ENCODE assay signal across 16 cellular contexts in the genomic region with DNA sequence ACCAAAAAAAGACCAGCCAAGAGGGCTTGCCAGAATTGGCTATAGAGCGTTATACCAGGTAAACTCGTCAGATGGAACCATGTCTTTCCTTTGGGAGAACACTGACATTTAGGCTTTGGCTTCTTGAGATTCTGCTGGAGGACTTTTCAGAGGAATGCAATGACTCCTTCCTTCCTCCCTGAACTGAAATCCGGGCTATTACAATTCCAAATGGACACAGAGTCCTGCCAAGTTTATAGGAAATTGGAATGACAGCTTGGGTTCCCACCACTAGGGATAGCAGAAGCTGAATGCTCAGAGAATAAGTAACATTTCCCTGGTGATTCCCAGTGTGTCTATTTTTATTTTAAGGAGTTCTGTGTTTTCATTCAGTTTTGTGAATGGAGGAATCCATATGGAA.
A peak's percentile ranks its signal among the peaks of the same experiment; 100 is the strongest.
DNase-seq lines count a peak whose midpoint lies in the region; ATAC-seq and TF ChIP-seq lines count a peak whose summit lies in the region.
"Had no signal": no experiment of that assay in that cellular context is flagged by ENCODE, and none has a peak within 500 bp of the region (broad histone marks: within the 10 kb centered on the region; RNA-seq: fewer than 3 reads in every experiment).

No MANE protein-coding gene starts in this region.

- H4K20me1 ChIP-seq in SK-N-SH (ENCODE audit: insufficient read depth) = no peaks in the 10 kb centered on the region
- no peaks in the 10 kb centered on the region for H4K20me1 ChIP-seq in osteoblast (ENCODE audit: insufficient read depth, low read length)

- no peaks in the 10 kb centered on the region for H3K79me2 ChIP-seq in SK-N-SH (ENCODE audit: insufficient read depth)
- no peaks in the 10 kb centered on the region for H3K79me2 ChIP-seq in osteoblast (ENCODE audit: insufficient read depth, low read length)

- no peak for TF ChIP-seq RAD21 in SK-N-SH (IDR thresholded peaks at IDR 0.05; ENCODE audit: low read length)

- H3K9ac ChIP-seq in SK-N-SH = peak overlapping the region; percentile 43; the same call in 1 of the 2 replicates

- peak; percentile 51 for DNase-seq in AG08395 (ENCODE audit: low spot score)
- no peak for DNase-seq in SK-N-SH
- DNase-seq in fibroblast of the aortic adventitia (ENCODE audit: low read depth) = peak; percentile 82
- no peak for DNase-seq in osteoblast (ENCODE audit: insufficient read length, low spot score, missing footprints)
- no peak for DNase-seq in activated CD4-positive, alpha-beta T cell treated with anti-CD3 and anti-CD28 coated beads for 4 hours
- no peak for DNase-seq in NCI-H2029 (lab: John Stamatoyannopoulos, UW)
- no peak for DNase-seq in GF-D8 (lab: John Stamatoyannopoulos, UW)
- DNase-seq: activated CD4-positive, alpha-beta memory T cell treated with anti-CD3 and anti-CD28 coated beads, Interleukin-2, amount 10 ng/mL, durations not matched to agents 7 days and 5 days; activated naive CD4-positive, alpha-beta T cell treated with anti-CD3 and anti-CD28 coated beads, Interleukin-2, amount 50 U/mL, for 16 hours; KG1; NCI-H2081 treated with DMSO at 0.1 percent for 48 hours; stimulated activated CD4-positive, alpha-beta T cell treated with anti-CD3 and anti-CD28 coated beads, Interleukin-1b, Interleukin-23, amount 100 ng/mL, for 48 hours; stimulated activated naive CD4-positive, alpha-beta T cell treated with Interleukin-2 at 50 U/mL for 16 hours; T-helper 17 cell had no signal

- CTCF ChIA-PET in SK-N-SH (lab: Yijun Ruan, JAX) = interaction anchor here (0.7 to 2.2 kb wide), 5 partner anchors 127 to 574 kb away, joined by 3 to 6 read pairs (median 3); partner anchors contain the start of gene RNF14

- H3K4me3 ChIP-seq in SK-N-SH (ENCODE audit: low read depth in 2 of 2, low read length in 1 of 2) = no peak overlapping the region
- no peak overlapping the region for H3K4me3 ChIP-seq in fibroblast of the aortic adventitia (ENCODE audit: low read depth, low read length)
- H3K4me3 ChIP-seq in osteoblast (ENCODE audit: insufficient read depth, low read length) = no peak overlapping the region
- H3K4me3 ChIP-seq: GM23338 had no signal

- POLR2A ChIA-PET in SK-N-SH (lab: Yijun Ruan, JAX) = no interaction called here

- no peaks in the 10 kb centered on the region for H3K9me2 ChIP-seq in SK-N-SH

- H3K4me1 ChIP-seq in SK-N-SH (ENCODE audit: control insufficient read depth in 1 of 2, insufficient read depth in 2 of 2, low read depth in 1 of 2, low read length in 1 of 2) (peaks cover 22 to 41% of the 10 kb centered on the region in 2 experiments), osteoblast (ENCODE audit: insufficient read depth, low read length) (peaks cover 45% of the 10 kb centered on the region)

- H3K4me2 ChIP-seq in SK-N-SH (peak overlapping the region; percentile 11; the same call in 1 of the 2 replicates), osteoblast (ENCODE audit: insufficient read depth, low read length) (no peak overlapping the region)
- H3K4me2 ChIP-seq: GM23338 had no signal

- 61% methylated on average over 3 of the region's 3 CpGs for WGBS in SK-N-SH (ENCODE audit: low lambda C conversion rate)

- no peak for ATAC-seq in GM18867 (IDR thresholded peaks at IDR 0.05; ENCODE audit: unreplicated experiment)
- ATAC-seq: GM23338, T-helper 17 cell had no signal

- TF ChIP-seq CTCF in SK-N-SH (IDR thresholded peaks at IDR 0.05) (peak; percentile 43), fibroblast of the aortic adventitia (IDR thresholded peaks at IDR 0.05; ENCODE audit: insufficient read depth, low read length) (peak; percentile 50), osteoblast (IDR thresholded peaks at IDR 0.05; ENCODE audit: extremely low read depth, low read depth, low read length) (peak; percentile 35)

- H3K27me3 ChIP-seq in SK-N-SH (ENCODE audit: insufficient read depth) = no peaks in the 10 kb centered on the region
- no peaks in the 10 kb centered on the region for H3K27me3 ChIP-seq in osteoblast (ENCODE audit: insufficient read depth, low read length)

- no peak for TF ChIP-seq EP300 in SK-N-SH (IDR thresholded peaks at IDR 0.05; ENCODE audit: borderline replicate concordance in 1 of 2, low read depth in 1 of 2, low read length in 1 of 2)

- no peak overlapping the region; the same call in 1 of the 2 replicates for H2AFZ ChIP-seq in SK-N-SH (ENCODE audit: low read depth)
- H2AFZ ChIP-seq in osteoblast (ENCODE audit: low read length) = no peak overlapping the region

- H3K9me3 ChIP-seq in SK-N-SH (no peaks in the 10 kb centered on the region), osteoblast (ENCODE audit: low read depth, low read length) (no peaks in the 10 kb centered on the region)

- H3K27ac ChIP-seq in SK-N-SH (ENCODE audit: low read depth in 2 of 2, low read length in 1 of 2) (peak overlapping the region; percentile 24 to 91), osteoblast (ENCODE audit: low read depth, low read length) (peak overlapping the region; percentile 11)

- H3K36me3 ChIP-seq in SK-N-SH (replicated peaks in 1 of 2; ENCODE audit: control insufficient read depth in 1 of 2, insufficient read depth in 2 of 2, low read length in 1 of 2) (no peaks in the 10 kb centered on the region), osteoblast (ENCODE audit: insufficient read depth, low read length) (no peaks in the 10 kb centered on the region)

- peaks cover 18% of the 10 kb centered on the region for H3F3A ChIP-seq in SK-N-SH (replicated peaks; ENCODE audit: insufficient read depth)

TF ChIP-seq in SK-N-SH, 30 proteins besides CTCF, POLR2A, EP300 and RAD21 (continues in another document):
- TF ChIP-seq, protein P1, sequence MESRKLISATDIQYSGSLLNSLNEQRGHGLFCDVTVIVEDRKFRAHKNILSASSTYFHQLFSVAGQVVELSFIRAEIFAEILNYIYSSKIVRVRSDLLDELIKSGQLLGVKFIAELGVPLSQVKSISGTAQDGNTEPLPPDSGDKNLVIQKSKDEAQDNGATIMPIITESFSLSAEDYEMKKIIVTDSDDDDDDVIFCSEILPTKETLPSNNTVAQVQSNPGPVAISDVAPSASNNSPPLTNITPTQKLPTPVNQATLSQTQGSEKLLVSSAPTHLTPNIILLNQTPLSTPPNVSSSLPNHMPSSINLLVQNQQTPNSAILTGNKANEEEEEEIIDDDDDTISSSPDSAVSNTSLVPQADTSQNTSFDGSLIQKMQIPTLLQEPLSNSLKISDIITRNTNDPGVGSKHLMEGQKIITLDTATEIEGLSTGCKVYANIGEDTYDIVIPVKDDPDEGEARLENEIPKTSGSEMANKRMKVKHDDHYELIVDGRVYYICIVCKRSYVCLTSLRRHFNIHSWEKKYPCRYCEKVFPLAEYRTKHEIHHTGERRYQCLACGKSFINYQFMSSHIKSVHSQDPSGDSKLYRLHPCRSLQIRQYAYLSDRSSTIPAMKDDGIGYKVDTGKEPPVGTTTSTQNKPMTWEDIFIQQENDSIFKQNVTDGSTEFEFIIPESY (IDR thresholded peaks at IDR 0.05; ENCODE audit: borderline replicate concordance, low read depth) = no peak
- TF ChIP-seq POLR2AphosphoS5 (IDR thresholded peaks at IDR 0.05; ENCODE audit: low read depth, low read length) (no peak), USF1 (IDR thresholded peaks at IDR 0.05; ENCODE audit: borderline replicate concordance, low read depth) (no peak), RFX5 (IDR thresholded peaks at IDR 0.05; ENCODE audit: low read length) (no peak), FOSL2 (IDR thresholded peaks at IDR 0.05; ENCODE audit: borderline replicate concordance, low read depth) (no peak), FOXJ3 (CRISPR knock-in tag; IDR thresholded peaks at IDR 0.05) (no peak), FOXM1 (IDR thresholded peaks at IDR 0.05; ENCODE audit: low read depth) (no peak), PBX3 (IDR thresholded peaks at IDR 0.05) (0 out of 2 replicates have a peak, but pooled peaks have one; percentile 36), YY1 (IDR thresholded peaks at IDR 0.05; ENCODE audit: low read depth) (no peak), TCF12 (IDR thresholded peaks at IDR 0.05) (peak; percentile 37; the same call in 1 of the 2 replicates), ELF1 (IDR thresholded peaks at IDR 0.05) (no peak), CHD2 (IDR thresholded peaks at IDR 0.05; ENCODE audit: low read length, partially characterized antibody) (no peak), TEAD4 (IDR thresholded peaks at IDR 0.05; ENCODE audit: borderline replicate concordance, insufficient read depth) (no peak), NFIC (IDR thresholded peaks at IDR 0.05; ENCODE audit: borderline replicate concordance) (peak; percentile 24; the same call in 1 of the 2 replicates), RXRA (IDR thresholded peaks at IDR 0.05; ENCODE audit: borderline replicate concordance, low read depth) (no peak)
- TF ChIP-seq, protein P2, sequence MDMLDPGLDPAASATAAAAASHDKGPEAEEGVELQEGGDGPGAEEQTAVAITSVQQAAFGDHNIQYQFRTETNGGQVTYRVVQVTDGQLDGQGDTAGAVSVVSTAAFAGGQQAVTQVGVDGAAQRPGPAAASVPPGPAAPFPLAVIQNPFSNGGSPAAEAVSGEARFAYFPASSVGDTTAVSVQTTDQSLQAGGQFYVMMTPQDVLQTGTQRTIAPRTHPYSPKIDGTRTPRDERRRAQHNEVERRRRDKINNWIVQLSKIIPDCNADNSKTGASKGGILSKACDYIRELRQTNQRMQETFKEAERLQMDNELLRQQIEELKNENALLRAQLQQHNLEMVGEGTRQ (IDR thresholded peaks at IDR 0.05; ENCODE audit: borderline replicate concordance, low read depth, low read length) = no peak

Comparison
In these comparisons a context has a peak if more than half of its experiments do, and no peak if none do; other contexts are left out.
1. DNase-seq: peak in AG08395 (single experiment) and fibroblast of the aortic adventitia (single experiment); none in SK-N-SH (single experiment), osteoblast (single experiment), activated CD4-positive, alpha-beta T cell treated with anti-CD3 and anti-CD28 coated beads for 4 hours (0 of 2), NCI-H2029 (single experiment) and GF-D8 (single experiment).
2. Peak in every context shown above with its lines, with median percentiles within 50 percentile points of each other: CTCF ChIP-seq.